In genomic region chr15:60912984-60913697, GRCh38 we compare ENCODE assay signal across 1 cellular context.
TF ChIP-seq lines count a peak whose summit lies in the region.

No MANE protein-coding gene starts in this region.

TF ChIP-seq in H1, 55 proteins besides CTCF, POLR2A, EP300 and RAD21 (continued from another document):
- TF ChIP-seq MAX (IDR thresholded peaks at IDR 0.05) (no peak), YY1 (IDR thresholded peaks at IDR 0.05; ENCODE audit: low read depth, low read length) (no peak), KDM4A (IDR thresholded peaks at IDR 0.05; ENCODE audit: low read depth, low read length, severe bottlenecking) (no peak)
